In genomic region chr4:73485596-73485995, GRCh38 we compare ENCODE assay signal across 37 cellular contexts. TPM values are rescaled to one million over a fixed set of nuclear protein-coding genes. Genes with fewer than 3 reads are reported as not detected.
"Had no signal": no experiment of that assay in that cellular context is flagged by ENCODE, and none has a peak within 500 bp of the region (broad histone marks: within the 10 kb centered on the region; RNA-seq: fewer than 3 reads in every experiment).

No MANE protein-coding gene starts in this region.

- H3K4me1 Mint-ChIP-seq: activated B cell treated with CpG ODN at 0.5 μM for 24 hours; activated CD4-positive, alpha-beta T cell treated with anti-CD3 and anti-CD28 coated beads, Interleukin-2, amount 10 ng/mL, durations not matched to agents 24 days and 14 days; activated CD8-positive, alpha-beta memory T cell treated with anti-CD3 and anti-CD28 coated beads, Interleukin-2, amount 10 ng/mL, durations not matched to agents 7 days and 5 days; activated naive CD4-positive, alpha-beta T cell treated with anti-CD3 and anti-CD28 coated beads, Interleukin-2, amount 50 U/mL, for 24 hours; activated naive CD8-positive, alpha-beta T cell treated with anti-CD3 and anti-CD28 coated beads, Interleukin-2, amount 10 ng/mL, durations not matched to agents 7 days and 5 days; activated naive CD8-positive, alpha-beta T cell treated with anti-CD3 and anti-CD28 coated beads, Interleukin-2, amount 50 U/mL, for 24 hours; brain; central memory CD8-positive, alpha-beta T cell had no signal

- H3K4me1 ChIP-seq: ascending aorta had no signal

- H3K9me3 ChIP-seq: ascending aorta had no signal

- ATAC-seq: activated CD8-positive, alpha-beta memory T cell treated with anti-CD3 and anti-CD28 coated beads, Interleukin-2, amount 10 ng/mL, durations not matched to agents 7 days and 5 days; activated CD8-positive, alpha-beta T cell treated with anti-CD3 and anti-CD28 coated beads for 36 hours; activated naive CD8-positive, alpha-beta T cell treated with anti-CD3 and anti-CD28 coated beads, Interleukin-2, amount 50 U/mL, for 24 hours had no signal

- DNase-seq: activated B cell treated with CpG ODN at 0.5 μM for 24 hours; activated CD4-positive, alpha-beta memory T cell treated with anti-CD3 and anti-CD28 coated beads for 36 hours; activated CD4-positive, alpha-beta T cell treated with anti-CD3 and anti-CD28 coated beads for 4 hours; activated CD4-positive, alpha-beta T cell treated with anti-CD3 and anti-CD28 coated beads, Interleukin-2, amount 10 ng/mL, durations not matched to agents 24 days and 14 days; activated CD4-positive, alpha-beta T cell treated with anti-CD3 and anti-CD28 coated beads, Interleukin-2, amount 50 U/mL, for 1 hour; activated CD4-positive, alpha-beta T cell treated with anti-CD3 and anti-CD28 coated beads, Interleukin-2, amount 50 U/mL, for 4 hours; activated CD4-positive, CD25-positive, alpha-beta regulatory T cell treated with anti-CD3 and anti-CD28 coated beads, Interleukin-2, amount 50 U/mL, for 72 hours; activated CD8-positive, alpha-beta memory T cell treated with anti-CD3 and anti-CD28 coated beads for 24 hours; activated CD8-positive, alpha-beta memory T cell treated with anti-CD3 and anti-CD28 coated beads, Interleukin-2, amount 10 ng/mL, durations not matched to agents 7 days and 5 days; activated CD8-positive, alpha-beta memory T cell treated with anti-CD3 and anti-CD28 coated beads, Interleukin-2, amount 50 U/mL, for 48 hours; activated CD8-positive, alpha-beta T cell treated with anti-CD3 and anti-CD28 coated beads for 36 hours; activated effector memory CD4-positive, alpha-beta T cell treated with Interleukin-2 at 50 U/mL for 16 hours; activated gamma-delta T cell; activated naive CD4-positive, alpha-beta T cell treated with Interleukin-2 at 50 U/mL for 16 hours; activated naive CD8-positive, alpha-beta T cell treated with anti-CD3 and anti-CD28 coated beads, Interleukin-2, amount 10 ng/mL, durations not matched to agents 7 days and 5 days; activated naive CD8-positive, alpha-beta T cell treated with anti-CD3 and anti-CD28 coated beads, Interleukin-2, amount 50 U/mL, for 24 hours; activated T-cell treated with anti-CD3 and anti-CD28 coated beads, Interleukin-2, amount 50 U/mL, for 24 hours; activated T-cell treated with anti-CD3 and anti-CD28 coated beads, Interleukin-2, amount 50 U/mL, for 48 hours; amygdala; anterior cingulate cortex; caudate nucleus; cerebellar nuclear complex; T-helper 1 cell; T-helper 2 cell; T-helper 9 cell; WERI-Rb-1 had no signal

- H3K9me3 Mint-ChIP-seq: activated B cell treated with CpG ODN at 0.5 μM for 24 hours; activated CD4-positive, alpha-beta memory T cell treated with anti-CD3 and anti-CD28 coated beads for 36 hours; activated CD4-positive, alpha-beta T cell treated with anti-CD3 and anti-CD28 coated beads, Interleukin-2, amount 10 ng/mL, durations not matched to agents 24 days and 14 days; activated CD8-positive, alpha-beta T cell treated with anti-CD3 and anti-CD28 coated beads for 36 hours; activated naive CD4-positive, alpha-beta T cell treated with anti-CD3 and anti-CD28 coated beads, Interleukin-2, amount 50 U/mL, for 24 hours; activated naive CD8-positive, alpha-beta T cell treated with anti-CD3 and anti-CD28 coated beads, Interleukin-2, amount 10 ng/mL, durations not matched to agents 7 days and 5 days; activated naive CD8-positive, alpha-beta T cell treated with anti-CD3 and anti-CD28 coated beads, Interleukin-2, amount 50 U/mL, for 24 hours; activated T-cell treated with anti-CD3 and anti-CD28 coated beads, Interleukin-2, amount 50 U/mL, for 24 hours; activated T-helper 2 cell treated with anti-CD3 and anti-CD28 coated beads, Interferon-gamma antibody, Interleukin-2, Interleukin-4, amounts not matched to agents 10 μg/mL and 5 μg/mL and 100 μg/mL, durations not matched to agents 14 hours and 24 hours and 36 hours; brain; central memory CD8-positive, alpha-beta T cell; T-helper 1 cell treated with Interleukin-12 subunit alpha and Interleukin-12 subunit beta and Interleukin-4 antibody, amounts not matched to agents 30 μg/mL and 1 μg/mL, for 36 hours; T-helper 2 cell treated with Interferon-gamma antibody and Interleukin-4, amounts not matched to agents 5 μg/mL and 100 μg/mL, for 36 hours had no signal

- H3K36me3 Mint-ChIP-seq: activated CD4-positive, alpha-beta memory T cell treated with anti-CD3 and anti-CD28 coated beads for 36 hours; activated CD8-positive, alpha-beta memory T cell treated with anti-CD3 and anti-CD28 coated beads, Interleukin-2, amount 10 ng/mL, durations not matched to agents 7 days and 5 days; activated naive CD4-positive, alpha-beta T cell treated with anti-CD3 and anti-CD28 coated beads, Interleukin-2, amount 50 U/mL, for 24 hours; activated naive CD8-positive, alpha-beta T cell; activated naive CD8-positive, alpha-beta T cell treated with anti-CD3 and anti-CD28 coated beads, Interleukin-2, amount 10 ng/mL, durations not matched to agents 7 days and 5 days; brain had no signal

- H3K27me3 Mint-ChIP-seq: activated CD4-positive, alpha-beta T cell treated with anti-CD3 and anti-CD28 coated beads, Interleukin-2, amount 10 ng/mL, durations not matched to agents 24 days and 14 days; activated CD8-positive, alpha-beta memory T cell treated with anti-CD3 and anti-CD28 coated beads, Interleukin-2, amount 10 ng/mL, durations not matched to agents 7 days and 5 days; central memory CD8-positive, alpha-beta T cell had no signal

- H3K27ac ChIP-seq: ascending aorta, cardiac muscle cell, WERI-Rb-1 had no signal

- H3K4me3 ChIP-seq: ascending aorta, cardiac muscle cell had no signal

- H3K36me3 ChIP-seq: ascending aorta, cardiac muscle cell, WERI-Rb-1 had no signal

- H3K27ac Mint-ChIP-seq: activated B cell treated with CpG ODN at 0.5 μM for 24 hours; activated CD4-positive, alpha-beta memory T cell treated with anti-CD3 and anti-CD28 coated beads for 36 hours; activated CD4-positive, alpha-beta T cell treated with anti-CD3 and anti-CD28 coated beads, Interleukin-2, amount 10 ng/mL, durations not matched to agents 24 days and 14 days; activated CD8-positive, alpha-beta memory T cell treated with anti-CD3 and anti-CD28 coated beads, Interleukin-2, amount 10 ng/mL, durations not matched to agents 7 days and 5 days; activated CD8-positive, alpha-beta T cell treated with anti-CD3 and anti-CD28 coated beads for 36 hours; activated naive CD4-positive, alpha-beta T cell treated with anti-CD3 and anti-CD28 coated beads, Interleukin-2, amount 50 U/mL, for 24 hours; activated naive CD8-positive, alpha-beta T cell; activated naive CD8-positive, alpha-beta T cell treated with anti-CD3 and anti-CD28 coated beads, Interleukin-2, amount 10 ng/mL, durations not matched to agents 7 days and 5 days; activated naive CD8-positive, alpha-beta T cell treated with anti-CD3 and anti-CD28 coated beads, Interleukin-2, amount 50 U/mL, for 24 hours; activated T-cell treated with anti-CD3 and anti-CD28 coated beads, Interleukin-2, amount 50 U/mL, for 24 hours; activated T-helper 2 cell treated with anti-CD3 and anti-CD28 coated beads, Interferon-gamma antibody, Interleukin-2, Interleukin-4, amounts not matched to agents 10 μg/mL and 5 μg/mL and 100 μg/mL, durations not matched to agents 14 hours and 24 hours and 36 hours; brain; T-helper 1 cell treated with Interleukin-12 subunit alpha and Interleukin-12 subunit beta and Interleukin-4 antibody, amounts not matched to agents 30 μg/mL and 1 μg/mL, for 36 hours; T-helper 2 cell treated with Interferon-gamma antibody and Interleukin-4, amounts not matched to agents 5 μg/mL and 100 μg/mL, for 36 hours had no signal

- H3K4me3 Mint-ChIP-seq: activated B cell treated with CpG ODN at 0.5 μM for 24 hours; activated CD4-positive, alpha-beta memory T cell treated with anti-CD3 and anti-CD28 coated beads for 36 hours; activated CD4-positive, alpha-beta T cell treated with anti-CD3 and anti-CD28 coated beads, Interleukin-2, amount 10 ng/mL, durations not matched to agents 24 days and 14 days; activated CD8-positive, alpha-beta memory T cell treated with anti-CD3 and anti-CD28 coated beads, Interleukin-2, amount 10 ng/mL, durations not matched to agents 7 days and 5 days; activated CD8-positive, alpha-beta T cell treated with anti-CD3 and anti-CD28 coated beads for 36 hours; activated naive CD4-positive, alpha-beta T cell treated with anti-CD3 and anti-CD28 coated beads, Interleukin-2, amount 50 U/mL, for 24 hours; activated naive CD8-positive, alpha-beta T cell; activated naive CD8-positive, alpha-beta T cell treated with anti-CD3 and anti-CD28 coated beads, Interleukin-2, amount 10 ng/mL, durations not matched to agents 7 days and 5 days; activated naive CD8-positive, alpha-beta T cell treated with anti-CD3 and anti-CD28 coated beads, Interleukin-2, amount 50 U/mL, for 24 hours; activated T-cell treated with anti-CD3 and anti-CD28 coated beads, Interleukin-2, amount 50 U/mL, for 24 hours; brain; central memory CD8-positive, alpha-beta T cell; T-helper 1 cell treated with Interleukin-12 subunit alpha and Interleukin-12 subunit beta and Interleukin-4 antibody, amounts not matched to agents 30 μg/mL and 1 μg/mL, for 36 hours; T-helper 2 cell treated with Interferon-gamma antibody and Interleukin-4, amounts not matched to agents 5 μg/mL and 100 μg/mL, for 36 hours had no signal

RNA-seq across cellular contexts. Expression of gene AFM, which starts 4.1 kb away (rescaled TPM):
- total RNA-seq: activated B cell treated with CpG ODN at 0.5 μM for 24 hours; activated CD4-positive, alpha-beta memory T cell treated with anti-CD3 and anti-CD28 coated beads for 36 hours; activated CD4-positive, alpha-beta T cell treated with anti-CD3 and anti-CD28 coated beads, Interleukin-2, amount 10 ng/mL, durations not matched to agents 24 days and 14 days; activated CD8-positive, alpha-beta memory T cell treated with anti-CD3 and anti-CD28 coated beads, Interleukin-2, amount 10 ng/mL, durations not matched to agents 7 days and 5 days; activated CD8-positive, alpha-beta T cell treated with anti-CD3 and anti-CD28 coated beads for 36 hours; activated naive CD8-positive, alpha-beta T cell treated with anti-CD3 and anti-CD28 coated beads, Interleukin-2, amount 10 ng/mL, durations not matched to agents 7 days and 5 days; activated T-helper 2 cell treated with anti-CD3 and anti-CD28 coated beads, Interferon-gamma antibody, Interleukin-2, Interleukin-4, amounts not matched to agents 10 μg/mL and 5 μg/mL and 100 μg/mL, durations not matched to agents 14 hours and 24 hours and 36 hours; ascending aorta; bronchial epithelial cell; cardiac muscle cell; chondrocyte had no signal

RNA-seq across cellular contexts. Expression of gene AFP, which starts 49.6 kb away (rescaled TPM):
- total RNA-seq: activated B cell treated with CpG ODN at 0.5 μM for 24 hours; activated CD4-positive, alpha-beta memory T cell treated with anti-CD3 and anti-CD28 coated beads for 36 hours; activated CD4-positive, alpha-beta T cell treated with anti-CD3 and anti-CD28 coated beads, Interleukin-2, amount 10 ng/mL, durations not matched to agents 24 days and 14 days; activated CD8-positive, alpha-beta memory T cell treated with anti-CD3 and anti-CD28 coated beads, Interleukin-2, amount 10 ng/mL, durations not matched to agents 7 days and 5 days; activated CD8-positive, alpha-beta T cell treated with anti-CD3 and anti-CD28 coated beads for 36 hours; activated naive CD8-positive, alpha-beta T cell treated with anti-CD3 and anti-CD28 coated beads, Interleukin-2, amount 10 ng/mL, durations not matched to agents 7 days and 5 days; activated T-helper 2 cell treated with anti-CD3 and anti-CD28 coated beads, Interferon-gamma antibody, Interleukin-2, Interleukin-4, amounts not matched to agents 10 μg/mL and 5 μg/mL and 100 μg/mL, durations not matched to agents 14 hours and 24 hours and 36 hours; ascending aorta; bronchial epithelial cell; chondrocyte had no signal
